In the genomic region with DNA sequence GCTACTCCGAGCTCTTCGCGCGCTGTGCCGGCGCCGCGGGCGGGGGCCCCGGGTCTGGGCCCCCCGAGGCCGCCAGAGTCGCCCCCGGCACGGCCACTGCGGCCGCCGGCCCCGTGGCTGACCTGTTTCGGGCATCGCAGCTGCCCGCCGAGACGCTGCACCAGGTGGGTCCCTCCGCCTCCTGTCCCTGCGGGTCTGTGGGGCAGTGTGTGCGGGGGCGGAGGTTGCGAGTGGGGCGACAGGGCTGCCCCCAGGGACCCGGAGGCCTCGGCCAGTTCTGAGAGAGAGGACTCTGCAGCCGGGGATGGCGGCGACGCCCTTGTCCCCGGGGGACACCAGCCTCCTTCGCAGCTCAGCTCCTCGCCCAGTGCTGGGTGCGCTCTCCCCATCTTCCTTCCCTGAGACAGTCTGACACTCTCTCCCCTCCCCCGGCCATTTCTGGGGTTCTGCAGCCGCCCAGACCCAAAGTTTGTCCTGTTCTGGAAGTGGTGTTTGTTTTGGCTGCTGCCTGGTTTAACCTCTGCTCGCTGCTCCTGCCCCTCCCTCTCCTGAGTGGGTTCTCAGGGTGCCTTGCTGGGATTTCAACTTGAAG, we compare ENCODE assay signal across 9 cellular contexts. TPM values are rescaled to one million over a fixed set of nuclear protein-coding genes. Genes with fewer than 3 reads are reported as not detected.
DNase-seq lines count a peak whose midpoint lies in the region; ATAC-seq and TF ChIP-seq lines count a peak whose summit lies in the region.
"Had no signal": no experiment of that assay in that cellular context is flagged by ENCODE, and none has a peak within 500 bp of the region (broad histone marks: within the 10 kb centered on the region; RNA-seq: fewer than 3 reads in every experiment).

No MANE protein-coding gene starts in this region.

- TF ChIP-seq POLR2A in HCT116 (IDR thresholded peaks at IDR 0.05; ENCODE audit: borderline replicate concordance, extremely low read depth, insufficient read depth, insufficient read length) (no peak), right lobe of liver (IDR thresholded peaks at IDR 0.05) (no peak)

- H2AFZ ChIP-seq in HCT116 (ENCODE audit: low read depth, low read length, poor library complexity, severe bottlenecking), result no peak overlapping the region
- peak overlapping the region; percentile 79; the same call in 1 of the 2 replicates for H2AFZ ChIP-seq in PC-9

- H3K27me3 ChIP-seq in HCT116 (ENCODE audit: insufficient read depth, low read length), result no peaks in the 10 kb centered on the region
- no peaks in the 10 kb centered on the region for H3K27me3 ChIP-seq in PC-9 (ENCODE audit: insufficient read depth, low read depth)
- H3K27me3 ChIP-seq in right lobe of liver, result no peaks in the 10 kb centered on the region
- peaks cover 3% of the 10 kb centered on the region for H3K27me3 ChIP-seq in thymus (ENCODE audit: control insufficient read depth, insufficient read depth)

- no peaks in the 10 kb centered on the region for H3K36me3 Mint-ChIP-seq in MCF 10A (ENCODE audit: insufficient read depth, unreplicated experiment)

- POLR2A ChIA-PET in HCT116 (lab: Charles Lee) (no interaction called here), PC-9 (lab: Charles Lee; ENCODE audit: unreplicated experiment) (no interaction called here), MCF 10A (lab: Yijun Ruan, JAX) (interaction anchor here (0.8 to 1.5 kb wide), 3 partner anchors 26 to 99 kb away, joined by 3 to 5 read pairs (median 5); no protein-coding TSS in a partner anchor)

- H3K4me3 ChIP-seq in GM12865 (ENCODE audit: low read depth, low read length) (peak overlapping the region; percentile 46), HCT116 (replicated peaks in 1 of 2; ENCODE audit: low read depth in 1 of 2, low read length in 2 of 2) (peak overlapping the region; percentile 51 to 57), PC-9 (peak overlapping the region; percentile 64), right lobe of liver (peak overlapping the region; percentile 49 to 64 (median 64)), thymus (ENCODE audit: low read length) (peak overlapping the region; percentile 46)

- H3K4me1 Mint-ChIP-seq in MCF 10A (ENCODE audit: insufficient read depth, unreplicated experiment), result no peaks in the 10 kb centered on the region

- no peaks in the 10 kb centered on the region for H4K20me1 ChIP-seq in HCT116 (ENCODE audit: insufficient read depth)
- H4K20me1 ChIP-seq in PC-9 (ENCODE audit: insufficient read depth), result no peaks in the 10 kb centered on the region

- H3K4me2 ChIP-seq in HCT116 (ENCODE audit: low read length) (peak overlapping the region; percentile 77), PC-9 (peak overlapping the region; percentile 88)

- intact Hi-C loops in HCT116 (cut with micrococcal nuclease) (no loop called here), PC-9 (cut with micrococcal nuclease; ENCODE audit: unreplicated experiment) (loop anchor here (2.0 to 5.0 kb wide), 3 partner anchors 65 to 100 kb away; a partner anchor contains a TSS), MCF 10A (cut with micrococcal nuclease) (loop anchor here (5.0 kb wide), 1 partner anchor 65 kb away; no protein-coding TSS in a partner anchor), right lobe of liver (cut with DNase I) (no loop called here)

- TF ChIP-seq CTCF in GM12865 (IDR thresholded peaks at IDR 0.05; ENCODE audit: insufficient read depth, low read depth, low read length, missing control alignments) (no peak), HCT116 (IDR thresholded peaks at IDR 0.05 in 2 of 3, conservative IDR thresholded peaks at IDR 0.05 in 1 of 3; ENCODE audit: borderline replicate concordance in 1 of 3, insufficient read depth in 1 of 3, low read depth in 2 of 3, low read length in 2 of 3) (no peak), PC-9 (conservative IDR thresholded peaks at IDR 0.05) (no peak), MCF 10A (IDR thresholded peaks at IDR 0.05; ENCODE audit: unreplicated experiment) (no peak), right lobe of liver (IDR thresholded peaks at IDR 0.05) (no peak)

- no peak for DNase-seq in GM12865 (ENCODE audit: low read depth)
- no peak for DNase-seq in HCT116 (ENCODE audit: low read depth, low spot score)
- DNase-seq in PC-9, result peak in 1 of 2 experiments; percentile 16
- no peak for DNase-seq in MCF 10A (ENCODE audit: unreplicated experiment)
- peak; percentile 31 to 71 (median 59) for DNase-seq in right lobe of liver
- no peak for DNase-seq in EL
- DNase-seq in SKM-1 treated with dmso at 0.1 percent for 144 hours (lab: John Stamatoyannopoulos, UW; ENCODE audit: unreplicated experiment), result no peak

- WGBS in right lobe of liver (ENCODE audit: insufficient coverage, low coverage, low lambda C conversion rate, missing lambda C conversion rate), result 43% methylated on average over 16 of the region's 43 CpGs
- WGBS in thymus, result under 1% methylated on average over 43 of the region's 43 CpGs

- RAD21 ChIA-PET in HCT116 (lab: Charles Lee; ENCODE audit: low non-redundant PET in 1 of 2, low total read pairs in 2 of 2, uncharacterized antibody in 2 of 2, unreplicated experiment in 2 of 2), result interaction anchor here in 1 of 2 experiments (1.3 kb wide), 1 partner anchor 64 kb away, joined by 3 read pairs; no protein-coding TSS in a partner anchor

- peaks cover 53% of the 10 kb centered on the region for H3K27me3 Mint-ChIP-seq in MCF 10A (ENCODE audit: insufficient read depth, unreplicated experiment)

- peak overlapping the region; percentile 50 for H3K9ac ChIP-seq in HCT116 (ENCODE audit: low read length)

- CTCF ChIA-PET in HCT116 (lab: Charles Lee) (no interaction called here), PC-9 (lab: Charles Lee) (no interaction called here), MCF 10A (lab: Yijun Ruan, JAX) (interaction anchor here (0.7 to 1.0 kb wide), 2 partner anchors 77 to 216 kb away, joined by 3 read pairs; a partner anchor contains a TSS)

- 0 out of 2 replicates have a peak, but pooled peaks cover 4% of the 10 kb centered on the region for H3F3A ChIP-seq in PC-9 (ENCODE audit: insufficient read depth, low read depth)

- no peak overlapping the region for H3K27ac ChIP-seq in HCT116 (ENCODE audit: low read depth, low read length)
- H3K27ac ChIP-seq in PC-9, result no peak overlapping the region
- peak overlapping the region in 1 of 3 donors; percentile 43 for H3K27ac ChIP-seq in right lobe of liver
- no peak overlapping the region for H3K27ac ChIP-seq in thymus (ENCODE audit: low read depth)

- no peaks in the 10 kb centered on the region for H3K9me3 ChIP-seq in HCT116 (ENCODE audit: control insufficient read depth in 1 of 2, insufficient read depth in 1 of 2, low read depth in 1 of 2, low read length in 2 of 2)
- no peaks in the 10 kb centered on the region for H3K9me3 ChIP-seq in PC-9 (ENCODE audit: insufficient read depth, low read depth)
- no peaks in the 10 kb centered on the region for H3K9me3 ChIP-seq in right lobe of liver
- H3K9me3 ChIP-seq in thymus (ENCODE audit: control insufficient read depth), result no peaks in the 10 kb centered on the region

- no peak overlapping the region for H3K27ac Mint-ChIP-seq in MCF 10A (ENCODE audit: low read depth, unreplicated experiment)

- ATAC-seq in HCT116 (peak; percentile 31), right lobe of liver (peak; percentile 57 to 77 (median 72))

- H3K79me2 ChIP-seq in HCT116 (ENCODE audit: insufficient read depth, low read length), result no peaks in the 10 kb centered on the region
- H3K79me2 ChIP-seq in PC-9 (ENCODE audit: low read depth), result peaks cover 16% of the 10 kb centered on the region; the same call in 1 of the 2 replicates

- H3K4me3 Mint-ChIP-seq in MCF 10A (ENCODE audit: unreplicated experiment), result peak overlapping the region; percentile 76

- H3K4me1 ChIP-seq in HCT116 (ENCODE audit: control insufficient read depth in 1 of 2, insufficient read depth in 2 of 2, low read length in 2 of 2) (peaks cover 0 to 6% of the 10 kb centered on the region in 2 experiments; a peak in 1 of 4 replicates), PC-9 (replicated peaks; ENCODE audit: insufficient read depth) (peaks cover 32% of the 10 kb centered on the region), right lobe of liver (no peaks in the 10 kb centered on the region), thymus (ENCODE audit: control insufficient read depth, insufficient read depth, low read length) (peaks cover 2% of the 10 kb centered on the region)

- H3K9me2 ChIP-seq in HCT116 (ENCODE audit: insufficient read depth), result no peaks in the 10 kb centered on the region
- no peaks in the 10 kb centered on the region for H3K9me2 ChIP-seq in PC-9 (ENCODE audit: insufficient read depth)

- peaks cover 5% of the 10 kb centered on the region for H3K9me3 Mint-ChIP-seq in MCF 10A (ENCODE audit: unreplicated experiment)

- no peak for TF ChIP-seq RAD21 in HCT116 (IDR thresholded peaks at IDR 0.05; ENCODE audit: low read depth)

- H3K36me3 ChIP-seq in HCT116 (ENCODE audit: control insufficient read depth in 1 of 2, insufficient read depth in 2 of 2, low read length in 2 of 2) (no peaks in the 10 kb centered on the region), PC-9 (ENCODE audit: low read depth) (no peaks in the 10 kb centered on the region), right lobe of liver (no peaks in the 10 kb centered on the region), thymus (ENCODE audit: control insufficient read depth, insufficient read depth) (no peaks in the 10 kb centered on the region)

- BruUV-seq in HCT116 (replicated peaks; lab: Mats Ljungman, UMichigan) (no TSS peak), PC-9 (replicated peaks; lab: Mats Ljungman, UMichigan) (no TSS peak), MCF 10A (replicated peaks; lab: Mats Ljungman, UMichigan) (no TSS peak)

TF ChIP-seq in HCT116, 20 proteins besides CTCF, POLR2A, EP300 and RAD21:
- TF ChIP-seq, protein P1, sequence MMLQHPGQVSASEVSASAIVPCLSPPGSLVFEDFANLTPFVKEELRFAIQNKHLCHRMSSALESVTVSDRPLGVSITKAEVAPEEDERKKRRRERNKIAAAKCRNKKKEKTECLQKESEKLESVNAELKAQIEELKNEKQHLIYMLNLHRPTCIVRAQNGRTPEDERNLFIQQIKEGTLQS (IDR thresholded peaks at IDR 0.05), result no peak

RNA-seq across cellular contexts. Expression of a gene that starts 0.6 kb away (rescaled TPM):
- total RNA-seq in HCT116 (2021; ENCODE audit: unreplicated experiment) (4.5 TPM), PC-9 (2021) (15.4 and 29.2 TPM in 2 replicates), MCF 10A (2022) (6.9 and 8.1 TPM in 2 replicates), right lobe of liver (10 to 100 TPM in 4 of 6 experiments, 1 to 10 TPM in 2; 6.0 to 16.7 (median 13.1) TPM)
- 3.4 and 3.6 TPM in 2 replicates for polyA plus RNA-seq in HCT116 (2012)
- polyA plus RNA-seq in thymus, result 3.6 TPM
- total RNA-seq: T-helper 1 cell treated with Interleukin-12 subunit alpha and Interleukin-12 subunit beta and Interleukin-4 antibody, amounts not matched to agents 30 ng/mL and 1 ng/mL, for 36 hours had no signal

Comparison
In these comparisons a context has a peak if more than half of its experiments do, and no peak if none do; other contexts are left out.
1. DNase-seq: peak in right lobe of liver (3 of 3); none in GM12865 (single experiment), HCT116 (single experiment), MCF 10A (single experiment), EL (single experiment) and SKM-1 treated with dmso at 0.1 percent for 144 hours (single experiment).
2. intact Hi-C loops: an anchor here in PC-9 (2.0 to 5.0 kb wide) and MCF 10A (5.0 kb wide); none called in HCT116 and right lobe of liver.
3. Peak in every context shown above with its lines, with median percentiles within 50 percentile points of each other: H3K4me3 ChIP-seq.